Comparison of ENCODE assay signal across 18 cellular contexts in the genomic region with DNA sequence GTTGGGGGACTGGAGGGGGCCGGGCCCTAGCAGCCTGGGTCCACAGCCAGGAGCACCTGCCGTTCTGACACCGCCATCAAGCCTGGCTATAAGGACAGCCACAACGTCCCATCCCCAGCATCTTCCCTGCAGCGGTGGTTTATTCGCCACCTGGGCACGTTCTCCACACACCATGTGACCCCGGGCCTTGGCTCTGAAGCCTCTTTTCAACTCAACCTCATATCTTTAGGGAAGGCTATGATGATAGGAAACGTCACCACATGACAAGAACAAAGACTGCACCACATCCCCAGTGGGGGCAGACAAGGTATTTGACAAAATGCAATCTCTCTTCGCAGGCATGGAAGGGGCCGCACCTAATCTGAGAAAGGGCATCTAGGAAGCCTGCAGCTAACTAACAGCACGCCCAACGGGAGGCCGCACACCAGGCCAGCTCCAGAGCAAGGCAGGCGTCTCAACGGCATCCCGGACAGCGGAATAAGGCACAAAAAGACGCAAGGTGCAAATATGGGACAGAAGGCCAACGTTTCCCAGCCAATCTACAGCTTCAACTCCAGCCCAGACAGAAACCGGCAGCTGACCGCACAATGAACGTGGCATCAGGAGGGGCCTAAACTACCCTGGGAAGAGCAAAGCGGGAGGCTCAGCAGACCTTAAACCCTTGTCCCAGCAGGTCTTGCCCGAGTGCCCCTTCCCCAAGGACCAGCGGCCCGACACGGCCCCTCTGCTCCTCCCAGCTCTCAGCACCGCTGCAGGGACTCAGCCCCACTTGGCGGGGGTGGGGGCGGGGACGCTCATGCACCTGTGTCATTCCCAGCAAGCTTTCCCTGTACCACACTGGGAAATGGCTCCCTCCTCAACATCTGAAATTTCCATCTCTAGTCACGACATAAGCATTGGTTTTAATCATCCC.
"Had no signal": no experiment of that assay in that cellular context is flagged by ENCODE, and none has a peak within 500 bp of the region (broad histone marks: within the 10 kb centered on the region; RNA-seq: fewer than 3 reads in every experiment).

No MANE protein-coding gene starts in this region.

- H3K36me3 Mint-ChIP-seq: naive B cell had no signal

- H3K9me3 Mint-ChIP-seq: dendritic cell treated with granulocyte-macrophage colony-stimulating factor and Interleukin-4, amounts not matched to agents 40 ng/mL and 50 ng/mL, for 4 days; effector memory CD8-positive, alpha-beta T cell; nephron had no signal

- H3K27ac Mint-ChIP-seq: dendritic cell treated with granulocyte-macrophage colony-stimulating factor and Interleukin-4, amounts not matched to agents 40 ng/mL and 50 ng/mL, for 4 days; effector memory CD8-positive, alpha-beta T cell; immature natural killer cell; nephron had no signal

- DNase-seq: effector memory CD8-positive, alpha-beta T cell; esophagus squamous epithelium; foreskin fibroblast; immature natural killer cell; left lung; mesenchymal stem cell; midbrain; naive B cell; right cardiac atrium; small intestine; stimulated activated CD4-positive, alpha-beta T cell treated with anti-CD3 and anti-CD28 coated beads, Interleukin-12 subunit alpha, Interleukin-12 subunit beta, amount 100 ng/mL, for 4 hours; stimulated activated naive CD4-positive, alpha-beta T cell; upper lobe of left lung; uterus had no signal

- H3K4me3 ChIP-seq: esophagus squamous epithelium, gastroesophageal sphincter, left lung, lung, upper lobe of left lung, uterus had no signal

- H3K27me3 Mint-ChIP-seq: dendritic cell treated with granulocyte-macrophage colony-stimulating factor and Interleukin-4, amounts not matched to agents 40 ng/mL and 50 ng/mL, for 4 days; naive B cell had no signal

- ATAC-seq: effector memory CD8-positive, alpha-beta T cell; gastroesophageal sphincter; left lung; right cardiac atrium had no signal

- H3K4me3 Mint-ChIP-seq: dendritic cell treated with granulocyte-macrophage colony-stimulating factor and Interleukin-4, amounts not matched to agents 40 ng/mL and 50 ng/mL, for 4 days; effector memory CD8-positive, alpha-beta T cell; immature natural killer cell; naive B cell; nephron had no signal

- H3K4me1 Mint-ChIP-seq: naive B cell had no signal

- H3K9me3 ChIP-seq: esophagus squamous epithelium, left lung, upper lobe of left lung, uterus had no signal

- H3K36me3 ChIP-seq: uterus had no signal

- H3K4me1 ChIP-seq: esophagus squamous epithelium, gastroesophageal sphincter, left lung, upper lobe of left lung, uterus had no signal

- H3K27me3 ChIP-seq: esophagus squamous epithelium, gastroesophageal sphincter, left lung, upper lobe of left lung, uterus had no signal

- H3K27ac ChIP-seq: esophagus squamous epithelium, gastroesophageal sphincter, left lung, upper lobe of left lung, uterus had no signal
